9 cellular contexts compared by ENCODE assay signal in genomic region chr15:50181206-50181982, GRCh38. TPM values are rescaled to one million over a fixed set of nuclear protein-coding genes. Genes with fewer than 3 reads are reported as not detected.
A peak's percentile ranks its signal among the peaks of the same experiment; 100 is the strongest.
DNase-seq lines count a peak whose midpoint lies in the region; ATAC-seq and TF ChIP-seq lines count a peak whose summit lies in the region.
"Had no signal": no experiment of that assay in that cellular context is flagged by ENCODE, and none has a peak within 500 bp of the region (broad histone marks: within the 10 kb centered on the region; RNA-seq: fewer than 3 reads in every experiment).

No MANE protein-coding gene starts in this region.

- no peak overlapping the region for H3K4me2 ChIP-seq in KMS-11

- H3K4me1 ChIP-seq in KMS-11 (ENCODE audit: low read depth, poor library complexity, severe bottlenecking) = no peaks in the 10 kb centered on the region

- no peak overlapping the region for H3K9ac ChIP-seq in KMS-11

- ATAC-seq in central memory CD8-positive, alpha-beta T cell (replicated peaks; ENCODE audit: extremely low read depth, poor library complexity, severe bottlenecking) = no peak
- ATAC-seq in natural killer cell treated with Interleukin-12 subunit alpha and Interleukin-12 subunit beta and Interleukin-15 and Interleukin-18, amount 100 ng/mL, for 72 hours = peak; percentile 69 to 78
- ATAC-seq in GM18909 (IDR thresholded peaks at IDR 0.05; ENCODE audit: poor library complexity, unreplicated experiment) = no peak
- no peak for ATAC-seq in HG03469 (IDR thresholded peaks at IDR 0.05; ENCODE audit: unreplicated experiment)
- ATAC-seq in GM21390 (IDR thresholded peaks at IDR 0.05; ENCODE audit: unreplicated experiment) = no peak
- ATAC-seq in GM21717 (IDR thresholded peaks at IDR 0.05; ENCODE audit: unreplicated experiment) = no peak

- no peaks in the 10 kb centered on the region for H3K36me3 ChIP-seq in KMS-11 (ENCODE audit: insufficient read depth)

- H3K9me3 Mint-ChIP-seq in CD14-positive monocyte = peaks cover 0 to 3% (median 1%) of the 10 kb centered on the region in 7 donors
- H3K9me3 Mint-ChIP-seq in central memory CD8-positive, alpha-beta T cell = no peaks in the 10 kb centered on the region
- H3K9me3 Mint-ChIP-seq in natural killer cell treated with Interleukin-12 subunit alpha and Interleukin-12 subunit beta and Interleukin-15 and Interleukin-18, amount 100 ng/mL, for 72 hours = no peaks in the 10 kb centered on the region

- peaks cover 21 to 32% (median 29%) of the 10 kb centered on the region in 3 donors for H3K27me3 Mint-ChIP-seq in CD14-positive monocyte (ENCODE audit: low read depth in 3 of 3)
- no peaks in the 10 kb centered on the region for H3K27me3 Mint-ChIP-seq in central memory CD8-positive, alpha-beta T cell
- no peaks in the 10 kb centered on the region for H3K27me3 Mint-ChIP-seq in natural killer cell treated with Interleukin-12 subunit alpha and Interleukin-12 subunit beta and Interleukin-15 and Interleukin-18, amount 100 ng/mL, for 72 hours

- intact Hi-C loops in CD14-positive monocyte (cut with micrococcal nuclease) = loop anchor here in 1 of 2 donors (10.0 kb wide), 1 partner anchor 123 kb away; no protein-coding TSS in a partner anchor

- H3K27ac Mint-ChIP-seq in CD14-positive monocyte = no peak overlapping the region
- H3K27ac Mint-ChIP-seq in central memory CD8-positive, alpha-beta T cell (ENCODE audit: low read depth) = peak overlapping the region; percentile 16
- H3K27ac Mint-ChIP-seq in natural killer cell treated with Interleukin-12 subunit alpha and Interleukin-12 subunit beta and Interleukin-15 and Interleukin-18, amount 100 ng/mL, for 72 hours = peak overlapping the region; percentile 97 to 99

- no peak overlapping the region for H3K27ac ChIP-seq in KMS-11

- H2AFZ ChIP-seq in KMS-11 (ENCODE audit: low read depth) = peak overlapping the region; percentile 47; the same call in 1 of the 2 replicates

- H3K4me3 Mint-ChIP-seq in CD14-positive monocyte = peak overlapping the region; percentile 91 to 97
- peak overlapping the region; percentile 96 for H3K4me3 Mint-ChIP-seq in central memory CD8-positive, alpha-beta T cell
- peak overlapping the region; percentile 96 for H3K4me3 Mint-ChIP-seq in natural killer cell treated with Interleukin-12 subunit alpha and Interleukin-12 subunit beta and Interleukin-15 and Interleukin-18, amount 100 ng/mL, for 72 hours

- no peaks in the 10 kb centered on the region for H3K27me3 ChIP-seq in KMS-11 (ENCODE audit: insufficient read depth, low read depth)

- DNase-seq in CD14-positive monocyte (ENCODE audit: low spot score) = no peak
- no peak for DNase-seq in central memory CD8-positive, alpha-beta T cell (ENCODE audit: low spot score in 2 of 2)
- no peak for DNase-seq in natural killer cell treated with Interleukin-12 subunit alpha and Interleukin-12 subunit beta and Interleukin-15 and Interleukin-18, amount 100 ng/mL, for 72 hours (ENCODE audit: low spot score)

- no peak for TF ChIP-seq CTCF in CD14-positive monocyte (IDR thresholded peaks at IDR 0.05)
- TF ChIP-seq CTCF in KMS-11 (conservative IDR thresholded peaks at IDR 0.05; ENCODE audit: low read depth, low read length) = no peak

- no peak overlapping the region for H3K4me3 ChIP-seq in KMS-11 (IDR thresholded peaks at IDR 0.05; ENCODE audit: insufficient read depth, low read depth, low read length)

- peaks cover 20% of the 10 kb centered on the region for H3K4me1 Mint-ChIP-seq in CD14-positive monocyte
- peaks cover 24% of the 10 kb centered on the region for H3K4me1 Mint-ChIP-seq in central memory CD8-positive, alpha-beta T cell
- H3K4me1 Mint-ChIP-seq in natural killer cell treated with Interleukin-12 subunit alpha and Interleukin-12 subunit beta and Interleukin-15 and Interleukin-18, amount 100 ng/mL, for 72 hours (ENCODE audit: low read depth in 2 of 2) = peaks cover 59 to 61% of the 10 kb centered on the region in 2 donors

- H4K20me1 ChIP-seq in KMS-11 (ENCODE audit: insufficient read depth) = no peaks in the 10 kb centered on the region

- H3K36me3 Mint-ChIP-seq in CD14-positive monocyte = no peaks in the 10 kb centered on the region
- H3K36me3 Mint-ChIP-seq in central memory CD8-positive, alpha-beta T cell (ENCODE audit: insufficient read depth) = peaks cover 2% of the 10 kb centered on the region
- peaks cover 8% of the 10 kb centered on the region for H3K36me3 Mint-ChIP-seq in natural killer cell treated with Interleukin-12 subunit alpha and Interleukin-12 subunit beta and Interleukin-15 and Interleukin-18, amount 100 ng/mL, for 72 hours

- no peaks in the 10 kb centered on the region for H3K79me2 ChIP-seq in KMS-11 (ENCODE audit: insufficient read depth, low read depth)

RNA-seq across cellular contexts. Expression of gene SLC27A2, which starts 0.6 kb away (rescaled TPM):
- under 1 TPM in 1 of 2 donors, not detected in 1; 0.13 TPM for polyA plus RNA-seq in CD14-positive monocyte
- total RNA-seq in natural killer cell treated with Interleukin-12 subunit alpha and Interleukin-12 subunit beta and Interleukin-15 and Interleukin-18, amount 100 ng/mL, for 72 hours = 10 to 100 TPM; 72.6 to 77.6 TPM
- total RNA-seq: myocyte had no signal

Comparison
In these comparisons a context has a peak if more than half of its experiments do, and no peak if none do; other contexts are left out.
1. H3K27ac Mint-ChIP-seq: peak in central memory CD8-positive, alpha-beta T cell (single experiment) and natural killer cell treated with Interleukin-12 subunit alpha and Interleukin-12 subunit beta and Interleukin-15 and Interleukin-18, amount 100 ng/mL, for 72 hours (2 of 2); none in CD14-positive monocyte (0 of 7).
2. ATAC-seq: peak in natural killer cell treated with Interleukin-12 subunit alpha and Interleukin-12 subunit beta and Interleukin-15 and Interleukin-18, amount 100 ng/mL, for 72 hours (2 of 2); none in central memory CD8-positive, alpha-beta T cell (single experiment), GM18909 (single experiment), HG03469 (single experiment), GM21390 (single experiment) and GM21717 (single experiment).
3. Peak in every context shown above with its lines, with median percentiles within 50 percentile points of each other: H3K4me3 Mint-ChIP-seq.